ENCODE assay signal across 14 cellular contexts in genomic region chr17:65550758-65551157, GRCh38.
"Had no signal": no experiment of that assay in that cellular context is flagged by ENCODE, and none has a peak within 500 bp of the region (broad histone marks: within the 10 kb centered on the region; RNA-seq: fewer than 3 reads in every experiment).

No MANE protein-coding gene starts in this region.

- ATAC-seq: activated CD8-positive, alpha-beta T cell treated with anti-CD3 and anti-CD28 coated beads, Interleukin-2, amount 10 ng/mL, durations not matched to agents 7 days and 5 days; lower lobe of right lung; naive thymus-derived CD8-positive, alpha-beta T cell; pancreas had no signal

- H3K36me3 ChIP-seq: pancreas, transverse colon had no signal

- H3K4me2 ChIP-seq: hepatocyte had no signal

- H3K27me3 ChIP-seq: hepatocyte, pancreas, transverse colon had no signal

- H3K4me3 ChIP-seq: hepatocyte, lower lobe of right lung, pancreas, SK-N-MC, transverse colon had no signal

- H3K4me3 Mint-ChIP-seq: activated CD8-positive, alpha-beta T cell treated with anti-CD3 and anti-CD28 coated beads, Interleukin-2, amount 10 ng/mL, durations not matched to agents 7 days and 5 days; activated naive CD8-positive, alpha-beta T cell had no signal

- H3K9me3 ChIP-seq: lower lobe of right lung, pancreas, transverse colon had no signal

- H3K27ac ChIP-seq: hepatocyte, pancreas, SK-N-MC, transverse colon had no signal

- DNase-seq: activated CD4-positive, alpha-beta T cell treated with anti-CD3 and anti-CD28 coated beads for 48 hours; activated CD8-positive, alpha-beta memory T cell treated with anti-CD3 and anti-CD28 coated beads, Interleukin-2, amount 50 U/mL, for 48 hours; activated CD8-positive, alpha-beta T cell treated with anti-CD3 and anti-CD28 coated beads, Interleukin-2, amount 10 ng/mL, durations not matched to agents 7 days and 5 days; amygdala; kidney glomerular epithelial cell; lower lobe of right lung; naive thymus-derived CD8-positive, alpha-beta T cell; small intestine; T-helper 1 cell; transverse colon had no signal

- H2AFZ ChIP-seq: hepatocyte had no signal

- H3K9me3 Mint-ChIP-seq: naive thymus-derived CD8-positive, alpha-beta T cell had no signal

- H3K27ac Mint-ChIP-seq: activated CD8-positive, alpha-beta T cell treated with anti-CD3 and anti-CD28 coated beads, Interleukin-2, amount 10 ng/mL, durations not matched to agents 7 days and 5 days had no signal

- H3K27me3 Mint-ChIP-seq: activated naive CD8-positive, alpha-beta T cell; naive thymus-derived CD8-positive, alpha-beta T cell had no signal
